ENCODE assay signal across 1 cellular context in genomic region chr17:49556183-49556943, GRCh38.
A peak's percentile ranks its signal among the peaks of the same experiment; 100 is the strongest.
TF ChIP-seq lines count a peak whose summit lies in the region.

No MANE protein-coding gene starts in this region.

TF ChIP-seq in H1, 55 proteins besides CTCF, POLR2A, EP300 and RAD21 (continued from another document):
- no peak for TF ChIP-seq CHD7 (IDR thresholded peaks at IDR 0.05; ENCODE audit: insufficient replicate concordance, low read length)
- peak; percentile 59; the same call in 1 of the 2 replicates for TF ChIP-seq YY1 (IDR thresholded peaks at IDR 0.05; ENCODE audit: low read depth, low read length)
- TF ChIP-seq HDAC6 (IDR thresholded peaks at IDR 0.05; ENCODE audit: low read depth, low read length): no peak
- no peak for TF ChIP-seq MAFK (IDR thresholded peaks at IDR 0.05; ENCODE audit: low read depth, low read length)
- no peak for TF ChIP-seq SUZ12 (IDR thresholded peaks at IDR 0.05; ENCODE audit: low read length)
- peak; percentile 21; the same call in 1 of the 2 replicates for TF ChIP-seq NRF1 (IDR thresholded peaks at IDR 0.05; ENCODE audit: low read depth, low read length)
- TF ChIP-seq GTF2F1 (IDR thresholded peaks at IDR 0.05; ENCODE audit: borderline replicate concordance, low read depth, low read length): no peak
- TF ChIP-seq, protein P1, sequence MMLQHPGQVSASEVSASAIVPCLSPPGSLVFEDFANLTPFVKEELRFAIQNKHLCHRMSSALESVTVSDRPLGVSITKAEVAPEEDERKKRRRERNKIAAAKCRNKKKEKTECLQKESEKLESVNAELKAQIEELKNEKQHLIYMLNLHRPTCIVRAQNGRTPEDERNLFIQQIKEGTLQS (IDR thresholded peaks at IDR 0.05; ENCODE audit: insufficient read depth, low read depth, low read length): 0 out of 2 replicates have a peak, but pooled peaks have one; percentile 3
- TF ChIP-seq RNF2 (IDR thresholded peaks at IDR 0.05; ENCODE audit: borderline replicate concordance, low read depth, low read length, missing control alignments, poor library complexity, severe bottlenecking): no peak
- TF ChIP-seq SAP30 (IDR thresholded peaks at IDR 0.05; ENCODE audit: insufficient read depth, insufficient replicate concordance, low read length): no peak
- TF ChIP-seq, protein P2, sequence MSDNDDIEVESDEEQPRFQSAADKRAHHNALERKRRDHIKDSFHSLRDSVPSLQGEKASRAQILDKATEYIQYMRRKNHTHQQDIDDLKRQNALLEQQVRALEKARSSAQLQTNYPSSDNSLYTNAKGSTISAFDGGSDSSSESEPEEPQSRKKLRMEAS (IDR thresholded peaks at IDR 0.05): peak; percentile 94
- TF ChIP-seq, protein P3, sequence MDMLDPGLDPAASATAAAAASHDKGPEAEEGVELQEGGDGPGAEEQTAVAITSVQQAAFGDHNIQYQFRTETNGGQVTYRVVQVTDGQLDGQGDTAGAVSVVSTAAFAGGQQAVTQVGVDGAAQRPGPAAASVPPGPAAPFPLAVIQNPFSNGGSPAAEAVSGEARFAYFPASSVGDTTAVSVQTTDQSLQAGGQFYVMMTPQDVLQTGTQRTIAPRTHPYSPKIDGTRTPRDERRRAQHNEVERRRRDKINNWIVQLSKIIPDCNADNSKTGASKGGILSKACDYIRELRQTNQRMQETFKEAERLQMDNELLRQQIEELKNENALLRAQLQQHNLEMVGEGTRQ (IDR thresholded peaks at IDR 0.05; ENCODE audit: low read length): no peak
- TF ChIP-seq EZH2 (IDR thresholded peaks at IDR 0.05; ENCODE audit: low read depth, low read length, severe bottlenecking): no peak
- no peak for TF ChIP-seq PHF8 (conservative IDR thresholded peaks at IDR 0.05; ENCODE audit: low read depth, low read length)
- no peak for TF ChIP-seq CHD1 (IDR thresholded peaks at IDR 0.05; ENCODE audit: low read depth, low read length)
- TF ChIP-seq RBBP5 (IDR thresholded peaks at IDR 0.05; ENCODE audit: borderline replicate concordance, low read depth, low read length): no peak
- TF ChIP-seq CBX8 (IDR thresholded peaks at IDR 0.05; ENCODE audit: borderline replicate concordance, low read depth, low read length): no peak
- TF ChIP-seq BCL11A (IDR thresholded peaks at IDR 0.05; ENCODE audit: low read depth in 2 of 2, low read length in 2 of 2): no peak
- no peak for TF ChIP-seq RXRA (IDR thresholded peaks at IDR 0.05; ENCODE audit: insufficient read depth, low read depth, low read length)
- no peak for TF ChIP-seq CEBPB (IDR thresholded peaks at IDR 0.05; ENCODE audit: low read depth, low read length)
- no peak for TF ChIP-seq FOSL1 (IDR thresholded peaks at IDR 0.05; ENCODE audit: insufficient read depth, low read depth, low read length)
- no peak for TF ChIP-seq BRCA1 (IDR thresholded peaks at IDR 0.05; ENCODE audit: low read depth, low read length)
- no peak for TF ChIP-seq TEAD4 (IDR thresholded peaks at IDR 0.05; ENCODE audit: low read depth, low read length)
- peak; percentile 69; the same call in 1 of the 2 replicates for TF ChIP-seq GABPA (IDR thresholded peaks at IDR 0.05; ENCODE audit: borderline replicate concordance, insufficient read depth, low read length)
- TF ChIP-seq TBP (IDR thresholded peaks at IDR 0.05; ENCODE audit: low read depth, low read length): 0 out of 2 replicates have a peak, but pooled peaks have one; percentile 37
- no peak for TF ChIP-seq SP2 (IDR thresholded peaks at IDR 0.05; ENCODE audit: low read length)
- TF ChIP-seq CHD2 (IDR thresholded peaks at IDR 0.05; ENCODE audit: low read length): no peak
- no peak; the same call in 1 of the 2 replicates for TF ChIP-seq POLR2AphosphoS5 (IDR thresholded peaks at IDR 0.05; ENCODE audit: low read depth, low read length)
- TF ChIP-seq KDM5A (IDR thresholded peaks at IDR 0.05; ENCODE audit: low read length): no peak
- TF ChIP-seq CTBP2 (IDR thresholded peaks at IDR 0.05; ENCODE audit: borderline replicate concordance, insufficient read depth, insufficient read length, low read length): no peak
- TF ChIP-seq KDM4A (IDR thresholded peaks at IDR 0.05; ENCODE audit: low read depth, low read length, severe bottlenecking): no peak
- no peak for TF ChIP-seq HDAC2 (IDR thresholded peaks at IDR 0.05; ENCODE audit: borderline replicate concordance in 1 of 2, low read depth in 2 of 2, low read length in 2 of 2)
- no peak for TF ChIP-seq SIRT6 (IDR thresholded peaks at IDR 0.05; ENCODE audit: low read length)
- no peak for TF ChIP-seq ASH2L (IDR thresholded peaks at IDR 0.05; ENCODE audit: low read length)
- TF ChIP-seq NANOG (IDR thresholded peaks at IDR 0.05; ENCODE audit: insufficient read depth, low read depth, low read length, poor library complexity, severe bottlenecking): peak; percentile 34
- TF ChIP-seq JUND (IDR thresholded peaks at IDR 0.05; ENCODE audit: low read length): peak; percentile 61; the same call in 1 of the 2 replicates
- no peak for TF ChIP-seq ZNF274 (IDR thresholded peaks at IDR 0.05; ENCODE audit: borderline replicate concordance, extremely low read depth, low read length)
- TF ChIP-seq EGR1 (IDR thresholded peaks at IDR 0.05; ENCODE audit: borderline replicate concordance, low read depth, low read length): no peak
- no peak for TF ChIP-seq SP1 (IDR thresholded peaks at IDR 0.05; ENCODE audit: low read depth, low read length)
- TF ChIP-seq RFX5 (IDR thresholded peaks at IDR 0.05; ENCODE audit: borderline replicate concordance, low read depth, low read length): no peak
- TF ChIP-seq JUN (IDR thresholded peaks at IDR 0.05; ENCODE audit: low read depth, low read length): no peak
- no peak; the same call in 1 of the 2 replicates for TF ChIP-seq SP4 (IDR thresholded peaks at IDR 0.05; ENCODE audit: low read length)
- no peak for TF ChIP-seq KDM1A (IDR thresholded peaks at IDR 0.05; ENCODE audit: borderline replicate concordance, low read length)
- no peak for TF ChIP-seq SIX5 (IDR thresholded peaks at IDR 0.05; ENCODE audit: low read depth, low read length)
- TF ChIP-seq, protein P4, sequence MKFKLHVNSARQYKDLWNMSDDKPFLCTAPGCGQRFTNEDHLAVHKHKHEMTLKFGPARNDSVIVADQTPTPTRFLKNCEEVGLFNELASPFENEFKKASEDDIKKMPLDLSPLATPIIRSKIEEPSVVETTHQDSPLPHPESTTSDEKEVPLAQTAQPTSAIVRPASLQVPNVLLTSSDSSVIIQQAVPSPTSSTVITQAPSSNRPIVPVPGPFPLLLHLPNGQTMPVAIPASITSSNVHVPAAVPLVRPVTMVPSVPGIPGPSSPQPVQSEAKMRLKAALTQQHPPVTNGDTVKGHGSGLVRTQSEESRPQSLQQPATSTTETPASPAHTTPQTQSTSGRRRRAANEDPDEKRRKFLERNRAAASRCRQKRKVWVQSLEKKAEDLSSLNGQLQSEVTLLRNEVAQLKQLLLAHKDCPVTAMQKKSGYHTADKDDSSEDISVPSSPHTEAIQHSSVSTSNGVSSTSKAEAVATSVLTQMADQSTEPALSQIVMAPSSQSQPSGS (IDR thresholded peaks at IDR 0.05; ENCODE audit: low read length): no peak
- peak; percentile 49 for TF ChIP-seq TAF7 (optimal IDR thresholded peaks at IDR 0.05; ENCODE audit: borderline replicate concordance, low read depth, low read length)
- TF ChIP-seq CREB1 (IDR thresholded peaks at IDR 0.05): peak; percentile 47
- TF ChIP-seq SIN3A (conservative IDR thresholded peaks at IDR 0.05 in 1 of 2, IDR thresholded peaks at IDR 0.05 in 1 of 2; ENCODE audit: low read depth in 1 of 2, low read length in 2 of 2): peak; percentile 69 to 85; a peak in 2 of 4 replicates
- TF ChIP-seq, protein P5, sequence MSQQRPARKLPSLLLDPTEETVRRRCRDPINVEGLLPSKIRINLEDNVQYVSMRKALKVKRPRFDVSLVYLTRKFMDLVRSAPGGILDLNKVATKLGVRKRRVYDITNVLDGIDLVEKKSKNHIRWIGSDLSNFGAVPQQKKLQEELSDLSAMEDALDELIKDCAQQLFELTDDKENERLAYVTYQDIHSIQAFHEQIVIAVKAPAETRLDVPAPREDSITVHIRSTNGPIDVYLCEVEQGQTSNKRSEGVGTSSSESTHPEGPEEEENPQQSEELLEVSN (IDR thresholded peaks at IDR 0.05): peak; percentile 79; the same call in 1 of the 2 replicates
- no peak for TF ChIP-seq TCF12 (IDR thresholded peaks at IDR 0.05; ENCODE audit: low read depth, low read length)
- TF ChIP-seq CBX5 (IDR thresholded peaks at IDR 0.05; ENCODE audit: low read depth, low read length): no peak
- TF ChIP-seq TAF1 (IDR thresholded peaks at IDR 0.05; ENCODE audit: low read depth, low read length): peak; percentile 30; the same call in 1 of the 2 replicates
- peak; percentile 14; the same call in 1 of the 2 replicates for TF ChIP-seq BACH1 (IDR thresholded peaks at IDR 0.05; ENCODE audit: low read length)
